15 cellular contexts compared by ENCODE assay signal in genomic region chr10:29810816-29811215, GRCh38.
A peak's percentile ranks its signal among the peaks of the same experiment; 100 is the strongest.
DNase-seq lines count a peak whose midpoint lies in the region; ATAC-seq, FAIRE-seq and TF ChIP-seq lines count a peak whose summit lies in the region.
"Had no signal": no experiment of that assay in that cellular context is flagged by ENCODE, and none has a peak within 500 bp of the region (broad histone marks: within the 10 kb centered on the region; RNA-seq: fewer than 3 reads in every experiment).

No MANE protein-coding gene starts in this region.

- peak overlapping the region; percentile 94 for H2BK5ac ChIP-seq in IMR-90 (ENCODE audit: low read depth, low read length, poor library complexity, severe bottlenecking)

- H3K27ac ChIP-seq in A549, result peak overlapping the region; percentile 73 to 80
- H3K27ac ChIP-seq in IMR-90 (ENCODE audit: insufficient read depth, low read length), result peak overlapping the region; percentile 42
- H3K27ac ChIP-seq in esophagus squamous epithelium, result peak overlapping the region; percentile 75 to 91 (median 90)
- H3K27ac ChIP-seq in rectal smooth muscle tissue (ENCODE audit: low read depth, low read length), result peak overlapping the region; percentile 94
- H3K27ac ChIP-seq: lower lobe of right lung, SK-N-MC had no signal

- no peak overlapping the region for H3K27ac Mint-ChIP-seq in activated naive CD8-positive, alpha-beta T cell treated with anti-CD3 and anti-CD28 coated beads for 36 hours
- H3K27ac Mint-ChIP-seq: activated naive CD8-positive, alpha-beta T cell treated with anti-CD3 and anti-CD28 coated beads, Interleukin-2, amount 10 ng/mL, durations not matched to agents 7 days and 5 days had no signal

- no peak overlapping the region for H2AK9ac ChIP-seq in IMR-90 (replicated peaks; ENCODE audit: low read depth, low read length, poor library complexity)

- H3K4me1 ChIP-seq in A549 (peaks cover 47% of the 10 kb centered on the region), IMR-90 (ENCODE audit: control insufficient read depth, insufficient read depth, low read length) (peaks cover 28% of the 10 kb centered on the region), esophagus squamous epithelium (peaks cover 19 to 51% (median 33%) of the 10 kb centered on the region in 3 donors), rectal smooth muscle tissue (ENCODE audit: control insufficient read depth, insufficient read depth, low read length) (peaks cover 28% of the 10 kb centered on the region)

- no peak overlapping the region for H3K4me3 Mint-ChIP-seq in activated naive CD8-positive, alpha-beta T cell treated with anti-CD3 and anti-CD28 coated beads for 36 hours
- H3K4me3 Mint-ChIP-seq: activated naive CD8-positive, alpha-beta T cell treated with anti-CD3 and anti-CD28 coated beads, Interleukin-2, amount 10 ng/mL, durations not matched to agents 7 days and 5 days; stimulated activated effector memory CD8-positive, alpha-beta T cell treated with anti-CD3 and anti-CD28 coated beads, Interleukin-12 subunit alpha, Interleukin-12 subunit beta, amount 100 ng/mL, for 72 hours had no signal

- CTCF ChIA-PET in A549 (lab: Yijun Ruan, JAX), result interaction anchor here (0.9 to 1.4 kb wide), 3 partner anchors 24 to 192 kb away, joined by 3 to 4 read pairs (median 4); no protein-coding TSS in a partner anchor
- CTCF ChIA-PET in IMR-90 (lab: Yijun Ruan, JAX), result no interaction called here

- peak overlapping the region; percentile 20 to 88 for H4K8ac ChIP-seq in IMR-90 (ENCODE audit: low read depth in 2 of 2, low read length in 2 of 2)

- H3K36me3 Mint-ChIP-seq in activated naive CD8-positive, alpha-beta T cell treated with anti-CD3 and anti-CD28 coated beads for 36 hours, result no peaks in the 10 kb centered on the region
- H3K36me3 Mint-ChIP-seq: activated naive CD8-positive, alpha-beta T cell treated with anti-CD3 and anti-CD28 coated beads, Interleukin-2, amount 10 ng/mL, durations not matched to agents 7 days and 5 days; stimulated activated effector memory CD8-positive, alpha-beta T cell treated with anti-CD3 and anti-CD28 coated beads, Interleukin-12 subunit alpha, Interleukin-12 subunit beta, amount 100 ng/mL, for 72 hours had no signal

- H3K36me3 ChIP-seq in IMR-90 (ENCODE audit: control insufficient read depth, insufficient read depth, low read length) (no peaks in the 10 kb centered on the region), esophagus squamous epithelium (no peaks in the 10 kb centered on the region), rectal smooth muscle tissue (ENCODE audit: control insufficient read depth, insufficient read depth, low read length) (no peaks in the 10 kb centered on the region)
- H3K36me3 ChIP-seq: lower lobe of right lung, MG63 had no signal

- TF ChIP-seq CTCF in A549 (IDR thresholded peaks at IDR 0.05) (no peak), IMR-90 (conservative IDR thresholded peaks at IDR 0.05; ENCODE audit: low read depth, low read length) (no peak), esophagus squamous epithelium (IDR thresholded peaks at IDR 0.05) (no peak)

- peak overlapping the region; percentile 90 for H3K4ac ChIP-seq in IMR-90 (ENCODE audit: low read depth, low read length)

- H4K5ac ChIP-seq in IMR-90 (ENCODE audit: low read depth, low read length), result peak overlapping the region; percentile 98

- H3K4me3 ChIP-seq in A549 (no peak overlapping the region), IMR-90 (ENCODE audit: insufficient read depth, low read depth, low read length) (no peak overlapping the region), esophagus squamous epithelium (no peak overlapping the region), rectal smooth muscle tissue (ENCODE audit: low read length) (no peak overlapping the region)
- H3K4me3 ChIP-seq: lower lobe of right lung, MG63, SK-N-MC had no signal

- dilution Hi-C loops in IMR-90 (cut with HindIII; ENCODE audit: low sequenced_read_pairs, unreplicated experiment), result no loop called here

- peaks cover 26% of the 10 kb centered on the region for H3K9me1 ChIP-seq in IMR-90 (ENCODE audit: insufficient read depth, low read length)

- peak overlapping the region; percentile 42; the same call in 2 of the 3 replicates for H2BK15ac ChIP-seq in IMR-90 (ENCODE audit: low read depth, low read length)

- POLR2A ChIA-PET in A549 (lab: Yijun Ruan, JAX) (interaction anchor here (1.3 kb wide), 1 partner anchor 75 kb away, joined by 3 read pairs; no protein-coding TSS in a partner anchor), IMR-90 (lab: Charles Lee; ENCODE audit: unreplicated experiment) (no interaction called here)

- peak overlapping the region; percentile 88 for H3K14ac ChIP-seq in IMR-90 (replicated peaks; ENCODE audit: low read depth, low read length)

- H4K91ac ChIP-seq in IMR-90 (ENCODE audit: insufficient read depth, low read depth, low read length), result peak overlapping the region; percentile 76

- peak overlapping the region; percentile 95 for H3K18ac ChIP-seq in IMR-90 (ENCODE audit: low read depth, low read length)

- H3K23ac ChIP-seq in IMR-90 (ENCODE audit: low read depth, low read length), result peak overlapping the region; percentile 61; the same call in 1 of the 2 replicates

- H3K4me1 Mint-ChIP-seq in activated naive CD8-positive, alpha-beta T cell treated with anti-CD3 and anti-CD28 coated beads for 36 hours, result peaks cover 10% of the 10 kb centered on the region

- WGBS in A549 (ENCODE audit: missing lambda C conversion rate), result 92% methylated on average over 2 of the region's 2 CpGs
- WGBS in IMR-90 (ENCODE audit: extremely low coverage in 2 of 2, insufficient read length in 1 of 2), 2 experiments, result no CpG with 5 or more reads among the region's 2 CpGs
- WGBS in esophagus squamous epithelium, 2 donors, result 72 to 84% methylated on average over 2 of the region's 2 CpGs

- H3K27me3 Mint-ChIP-seq in activated naive CD8-positive, alpha-beta T cell treated with anti-CD3 and anti-CD28 coated beads for 36 hours, result peaks cover 18% of the 10 kb centered on the region

- peaks cover 4% of the 10 kb centered on the region for H3K9me3 Mint-ChIP-seq in activated naive CD8-positive, alpha-beta T cell treated with anti-CD3 and anti-CD28 coated beads for 36 hours
- H3K9me3 Mint-ChIP-seq: stimulated activated effector memory CD8-positive, alpha-beta T cell treated with anti-CD3 and anti-CD28 coated beads, Interleukin-12 subunit alpha, Interleukin-12 subunit beta, amount 100 ng/mL, for 72 hours had no signal

- no peak overlapping the region for H3K56ac ChIP-seq in IMR-90 (ENCODE audit: extremely low read depth, insufficient read depth, low read length)

- H2BK120ac ChIP-seq in IMR-90 (ENCODE audit: low read depth, low read length), result peak overlapping the region; percentile 85

- H3K79me1 ChIP-seq in IMR-90 (ENCODE audit: low read depth in 1 of 2, low read length in 2 of 2), result peaks cover 0 to 3% of the 10 kb centered on the region in 2 experiments; a peak in 2 of 4 replicates

- DNase-seq in A549 (ENCODE audit: low read depth in 1 of 2, low spot score in 1 of 2) (no peak), IMR-90 (no peak), esophagus squamous epithelium (lab: John Stamatoyannopoulos, UW) (no peak), SHP77 treated with DMSO at 0.1 percent for 48 hours (lab: John Stamatoyannopoulos, UW) (no peak), left colon (no peak)
- DNase-seq in activated naive CD8-positive, alpha-beta T cell treated with anti-CD3 and anti-CD28 coated beads for 36 hours, result no peak
- no peak for DNase-seq in activated CD4-positive, CD25-positive, alpha-beta regulatory T cell treated with anti-CD3 and anti-CD28 coated beads, Interleukin-2, amount 50 U/mL, for 72 hours
- DNase-seq: activated naive CD8-positive, alpha-beta T cell treated with anti-CD3 and anti-CD28 coated beads, Interleukin-2, amount 10 ng/mL, durations not matched to agents 7 days and 5 days; glutamatergic neuron; lower lobe of right lung; MG63; NCI-H146 had no signal

- ATAC-seq in A549, result no peak
- no peak for ATAC-seq in IMR-90 (ENCODE audit: low read depth)
- ATAC-seq in left colon, result no peak
- ATAC-seq: stimulated activated effector memory CD8-positive, alpha-beta T cell treated with anti-CD3 and anti-CD28 coated beads, Interleukin-12 subunit alpha, Interleukin-12 subunit beta, amount 100 ng/mL, for 72 hours had no signal

- H3K9ac ChIP-seq in IMR-90 (ENCODE audit: low read depth, low read length), result peak overlapping the region; percentile 45; the same call in 1 of the 2 replicates
- no peak overlapping the region for H3K9ac ChIP-seq in rectal smooth muscle tissue (ENCODE audit: low read length)

- H3K27me3 ChIP-seq in IMR-90 (ENCODE audit: control insufficient read depth, insufficient read depth, low read length) (no peaks in the 10 kb centered on the region), esophagus squamous epithelium (no peaks in the 10 kb centered on the region), rectal smooth muscle tissue (ENCODE audit: control insufficient read depth, insufficient read depth, low read length) (no peaks in the 10 kb centered on the region)
- H3K27me3 ChIP-seq: MG63 had no signal

- TF ChIP-seq POLR2A in A549 (IDR thresholded peaks at IDR 0.05; ENCODE audit: low read length) (no peak), IMR-90 (IDR thresholded peaks at IDR 0.05; ENCODE audit: low read depth, low read length) (no peak), esophagus squamous epithelium (IDR thresholded peaks at IDR 0.05) (no peak)

- H3K9me3 ChIP-seq in A549, result no peaks in the 10 kb centered on the region
- no peaks in the 10 kb centered on the region for H3K9me3 ChIP-seq in IMR-90 (ENCODE audit: control insufficient read depth, insufficient read depth, low read length)
- H3K9me3 ChIP-seq in esophagus squamous epithelium, result no peaks in the 10 kb centered on the region
- H3K9me3 ChIP-seq: lower lobe of right lung, MG63 had no signal

- peak overlapping the region; percentile 99 for H2AK5ac ChIP-seq in IMR-90 (ENCODE audit: low read depth, low read length)

- in situ Hi-C loops in IMR-90 (cut with MboI; ENCODE audit: low sequenced_read_pairs), result no loop called here

- peak overlapping the region; percentile 58; the same call in 2 of the 3 replicates for H3K4me2 ChIP-seq in A549
- H3K4me2 ChIP-seq in IMR-90 (ENCODE audit: low read depth, low read length), result no peak overlapping the region; the same call in 1 of the 2 replicates

- H2AFZ ChIP-seq in IMR-90 (replicated peaks; ENCODE audit: low read length, poor library complexity), result no peak overlapping the region

- TF ChIP-seq EP300 in A549 (IDR thresholded peaks at IDR 0.05), result no peak

- H2BK20ac ChIP-seq in IMR-90 (ENCODE audit: low read depth, low read length), result peak overlapping the region; percentile 88

- no peak for TF ChIP-seq RAD21 in A549 (conservative IDR thresholded peaks at IDR 0.05 in 1 of 2, IDR thresholded peaks at IDR 0.05 in 1 of 2)
- TF ChIP-seq RAD21 in IMR-90 (IDR thresholded peaks at IDR 0.05; ENCODE audit: low read length), result no peak

- BruUV-seq in IMR-90 (replicated peaks; lab: Mats Ljungman, UMichigan), result no TSS peak

- H4K20me1 ChIP-seq in IMR-90 (ENCODE audit: insufficient read depth, low read length), result no peaks in the 10 kb centered on the region; the same call in 1 of the 2 replicates

- intact Hi-C loops in IMR-90 (cut with micrococcal nuclease) (loop anchor here (5.0 kb wide), 1 partner anchor 136 kb away; no protein-coding TSS in a partner anchor), esophagus squamous epithelium (cut with DNase I) (no loop called here), left colon (cut with DNase I, micrococcal nuclease) (no loop called here)

- FAIRE-seq in A549 (lab: Jason Lieb, UNC), result no peak

TF ChIP-seq in A549, 52 proteins besides CTCF, POLR2A, EP300 and RAD21 (continues in another document):
- TF ChIP-seq CEBPB (IDR thresholded peaks at IDR 0.05), result no peak

Comparison
In these comparisons a context has a peak if more than half of its experiments do, and no peak if none do; other contexts are left out.
1. H3K27ac ChIP-seq: peak in every context shown above with its lines; median percentile 94 in rectal smooth muscle tissue; 90 in esophagus squamous epithelium; 76 in A549; 42 in IMR-90.